Comparison of ENCODE assay signal across 17 cellular contexts in the genomic region with DNA sequence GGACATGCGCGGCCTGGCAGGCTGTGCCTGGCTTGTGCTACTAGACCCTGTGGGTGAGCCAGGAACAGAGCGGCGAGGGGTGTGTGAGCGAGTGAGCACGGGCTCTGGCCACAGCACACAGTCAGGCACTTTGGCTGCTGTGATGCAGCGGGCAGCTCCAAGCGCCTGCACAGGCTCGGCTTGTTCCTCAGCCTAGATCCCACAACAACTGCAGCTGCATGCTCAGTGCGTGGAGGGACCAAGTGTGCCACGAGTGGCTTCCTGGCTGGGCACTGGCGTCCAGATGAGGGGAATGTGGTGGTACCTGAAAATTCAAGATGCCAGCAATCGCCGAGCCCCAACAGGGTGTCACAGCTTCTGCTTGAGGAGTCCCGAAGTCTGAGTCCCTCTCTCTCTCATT.
DNase-seq lines count a peak whose midpoint lies in the region; ATAC-seq and TF ChIP-seq lines count a peak whose summit lies in the region.
"Had no signal": no experiment of that assay in that cellular context is flagged by ENCODE, and none has a peak within 500 bp of the region (broad histone marks: within the 10 kb centered on the region; RNA-seq: fewer than 3 reads in every experiment).

No MANE protein-coding gene starts in this region.

- TF ChIP-seq RAD21 in IMR-90 (IDR thresholded peaks at IDR 0.05; ENCODE audit: low read length), result no peak

- H4K91ac ChIP-seq in IMR-90 (ENCODE audit: insufficient read depth, low read depth, low read length), result no peak overlapping the region

- no peaks in the 10 kb centered on the region for H3K79me1 ChIP-seq in IMR-90 (ENCODE audit: low read depth in 1 of 2, low read length in 2 of 2)

- no peak overlapping the region for H3K4ac ChIP-seq in IMR-90 (ENCODE audit: low read depth, low read length)

- H3K27ac ChIP-seq in IMR-90 (ENCODE audit: insufficient read depth, low read length) (no peak overlapping the region), left lung (no peak overlapping the region), testis (no peak overlapping the region)
- H3K27ac ChIP-seq: A549, HL-60 had no signal

- no peak overlapping the region for H4K8ac ChIP-seq in IMR-90 (ENCODE audit: low read depth in 2 of 2, low read length in 2 of 2)

- H3K27me3 Mint-ChIP-seq in endothelial cell (ENCODE audit: unreplicated experiment), result peaks cover 2% of the 10 kb centered on the region

- H3K4me3 Mint-ChIP-seq in endothelial cell (ENCODE audit: unreplicated experiment), result no peak overlapping the region
- H3K4me3 Mint-ChIP-seq: CD14-positive monocyte; CD8-positive, alpha-beta T cell had no signal

- H3K9me3 ChIP-seq in IMR-90 (ENCODE audit: control insufficient read depth, insufficient read depth, low read length) (peaks cover 12% of the 10 kb centered on the region; the same call in 1 of the 2 replicates), left lung (peaks cover 0 to 16% of the 10 kb centered on the region in 2 donors), testis (no peaks in the 10 kb centered on the region)
- H3K9me3 ChIP-seq: A549, HAP-1 had no signal

- DNase-seq in AG20443 (ENCODE audit: low spot score) (peak; percentile 1), IMR-90 (no peak), left lung (peak; percentile 29 to 57), sciatic nerve (ENCODE audit: low spot score) (no peak), activated T-cell treated with anti-CD3 and anti-CD28 coated beads for 4 hours (no peak), testis (no peak), endothelial cell (ENCODE audit: low spot score) (no peak)
- DNase-seq: CD8-positive, alpha-beta T cell; COR-L47; DMS153; DMS79 treated with DMSO at 0.1 percent for 48 hours; EL had no signal

- no peaks in the 10 kb centered on the region for H3K36me3 Mint-ChIP-seq in endothelial cell (ENCODE audit: low read depth, unreplicated experiment)
- H3K36me3 Mint-ChIP-seq: CD14-positive monocyte; CD8-positive, alpha-beta T cell had no signal

- no peak overlapping the region for H3K14ac ChIP-seq in IMR-90 (replicated peaks; ENCODE audit: low read depth, low read length)

- H3K36me3 ChIP-seq in IMR-90 (ENCODE audit: control insufficient read depth, insufficient read depth, low read length) (no peaks in the 10 kb centered on the region), left lung (no peaks in the 10 kb centered on the region), testis (ENCODE audit: low read depth, missing control alignments) (no peaks in the 10 kb centered on the region)
- H3K36me3 ChIP-seq: HAP-1 had no signal

- no peak for TF ChIP-seq POLR2A in IMR-90 (IDR thresholded peaks at IDR 0.05; ENCODE audit: low read depth, low read length)
- no peak for TF ChIP-seq POLR2A in testis (IDR thresholded peaks at IDR 0.05)

- no peaks in the 10 kb centered on the region for H3K9me3 Mint-ChIP-seq in endothelial cell (ENCODE audit: unreplicated experiment)
- H3K9me3 Mint-ChIP-seq: CD8-positive, alpha-beta T cell had no signal

- H2AK5ac ChIP-seq in IMR-90 (ENCODE audit: low read depth, low read length), result no peak overlapping the region

- no peak overlapping the region for H2BK120ac ChIP-seq in IMR-90 (ENCODE audit: low read depth, low read length)

- no peak overlapping the region for H3K56ac ChIP-seq in IMR-90 (ENCODE audit: extremely low read depth, insufficient read depth, low read length)

- H2AK9ac ChIP-seq in IMR-90 (replicated peaks; ENCODE audit: low read depth, low read length, poor library complexity), result no peak overlapping the region

- 88% methylated on average over 4 of the region's 15 CpGs; no CpG with 5 or more reads in 1 of the 2 experiments for WGBS in IMR-90 (ENCODE audit: extremely low coverage in 2 of 2, insufficient read length in 1 of 2), 2 experiments
- WGBS in testis, 2 donors, result 50 to 73% methylated on average over 7 to 15 of the region's 15 CpGs

- H2BK20ac ChIP-seq in IMR-90 (ENCODE audit: low read depth, low read length), result no peak overlapping the region

- H4K5ac ChIP-seq in IMR-90 (ENCODE audit: low read depth, low read length), result no peak overlapping the region

- H2AFZ ChIP-seq in IMR-90 (replicated peaks; ENCODE audit: low read length, poor library complexity), result peak overlapping the region; percentile 43

- BruUV-seq in IMR-90 (replicated peaks; lab: Mats Ljungman, UMichigan), result no TSS peak

- H3K4me1 Mint-ChIP-seq in endothelial cell (ENCODE audit: unreplicated experiment), result no peaks in the 10 kb centered on the region
- H3K4me1 Mint-ChIP-seq: CD14-positive monocyte had no signal

- H3K4me1 ChIP-seq in IMR-90 (ENCODE audit: control insufficient read depth, insufficient read depth, low read length), result no peaks in the 10 kb centered on the region
- no peaks in the 10 kb centered on the region for H3K4me1 ChIP-seq in left lung
- H3K4me1 ChIP-seq in testis, result no peaks in the 10 kb centered on the region
- H3K4me1 ChIP-seq: A549, HAP-1 had no signal

- dilution Hi-C loops in IMR-90 (cut with HindIII; ENCODE audit: low sequenced_read_pairs, unreplicated experiment), result no loop called here

- H3K27ac Mint-ChIP-seq in endothelial cell (ENCODE audit: unreplicated experiment), result no peak overlapping the region
- H3K27ac Mint-ChIP-seq: CD14-positive monocyte; CD8-positive, alpha-beta T cell had no signal

- TF ChIP-seq CTCF in IMR-90 (conservative IDR thresholded peaks at IDR 0.05; ENCODE audit: low read depth, low read length), result no peak
- no peak for TF ChIP-seq CTCF in left lung (IDR thresholded peaks at IDR 0.05)
- TF ChIP-seq CTCF in testis (IDR thresholded peaks at IDR 0.05), result no peak
- TF ChIP-seq CTCF in endothelial cell (IDR thresholded peaks at IDR 0.05; ENCODE audit: unreplicated experiment), result no peak

- H3K27me3 ChIP-seq in IMR-90 (ENCODE audit: control insufficient read depth, insufficient read depth, low read length), result no peaks in the 10 kb centered on the region
- no peaks in the 10 kb centered on the region for H3K27me3 ChIP-seq in left lung
- no peaks in the 10 kb centered on the region for H3K27me3 ChIP-seq in testis

- H3K18ac ChIP-seq in IMR-90 (ENCODE audit: low read depth, low read length), result no peak overlapping the region

- H2BK5ac ChIP-seq in IMR-90 (ENCODE audit: low read depth, low read length, poor library complexity, severe bottlenecking), result no peak overlapping the region

- no peak overlapping the region for H2BK15ac ChIP-seq in IMR-90 (ENCODE audit: low read depth, low read length)

- H4K20me1 ChIP-seq in IMR-90 (ENCODE audit: insufficient read depth, low read length), result no peaks in the 10 kb centered on the region

- no peak for ATAC-seq in IMR-90 (ENCODE audit: low read depth)
- no peak for ATAC-seq in left lung
- peak; percentile 30 for ATAC-seq in sciatic nerve
- no peak for ATAC-seq in HG03442 (IDR thresholded peaks at IDR 0.05; ENCODE audit: unreplicated experiment)
- ATAC-seq: A549; CD8-positive, alpha-beta T cell had no signal

- H3K9me1 ChIP-seq in IMR-90 (ENCODE audit: insufficient read depth, low read length), result no peaks in the 10 kb centered on the region

- POLR2A ChIA-PET in IMR-90 (lab: Charles Lee; ENCODE audit: unreplicated experiment), result no interaction called here

- H3K4me2 ChIP-seq in IMR-90 (ENCODE audit: low read depth, low read length), result no peak overlapping the region
- H3K4me2 ChIP-seq: A549 had no signal

- in situ Hi-C loops in IMR-90 (cut with MboI; ENCODE audit: low sequenced_read_pairs), result no loop called here

- no peak overlapping the region for H3K9ac ChIP-seq in IMR-90 (ENCODE audit: low read depth, low read length)

- H3K4me3 ChIP-seq in IMR-90 (ENCODE audit: insufficient read depth, low read depth, low read length), result no peak overlapping the region
- H3K4me3 ChIP-seq in left lung, result no peak overlapping the region
- H3K4me3 ChIP-seq in testis, result no peak overlapping the region
- H3K4me3 ChIP-seq: A549, HAP-1 had no signal

- no peak overlapping the region for H3K23ac ChIP-seq in IMR-90 (ENCODE audit: low read depth, low read length)

- intact Hi-C loops in IMR-90 (cut with micrococcal nuclease) (no loop called here), left lung (cut with DNase I) (no loop called here), sciatic nerve (cut with DNase I) (no loop called here), testis (cut with DNase I; ENCODE audit: low total_unique reads) (no loop called here)

- CTCF ChIA-PET in IMR-90 (lab: Yijun Ruan, JAX), result no interaction called here

TF ChIP-seq in IMR-90, 13 proteins besides CTCF, POLR2A, EP300 and RAD21:
- TF ChIP-seq, protein P1, sequence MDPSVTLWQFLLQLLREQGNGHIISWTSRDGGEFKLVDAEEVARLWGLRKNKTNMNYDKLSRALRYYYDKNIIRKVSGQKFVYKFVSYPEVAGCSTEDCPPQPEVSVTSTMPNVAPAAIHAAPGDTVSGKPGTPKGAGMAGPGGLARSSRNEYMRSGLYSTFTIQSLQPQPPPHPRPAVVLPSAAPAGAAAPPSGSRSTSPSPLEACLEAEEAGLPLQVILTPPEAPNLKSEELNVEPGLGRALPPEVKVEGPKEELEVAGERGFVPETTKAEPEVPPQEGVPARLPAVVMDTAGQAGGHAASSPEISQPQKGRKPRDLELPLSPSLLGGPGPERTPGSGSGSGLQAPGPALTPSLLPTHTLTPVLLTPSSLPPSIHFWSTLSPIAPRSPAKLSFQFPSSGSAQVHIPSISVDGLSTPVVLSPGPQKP (IDR thresholded peaks at IDR 0.05; ENCODE audit: borderline replicate concordance, low read depth, low read length), result no peak
- no peak for TF ChIP-seq SMC3 (IDR thresholded peaks at IDR 0.05; ENCODE audit: low read depth, low read length)
- no peak for TF ChIP-seq CHD1 (IDR thresholded peaks at IDR 0.05; ENCODE audit: low read depth, low read length)
- TF ChIP-seq MXI1 (IDR thresholded peaks at IDR 0.05; ENCODE audit: borderline replicate concordance, low read depth, low read length), result no peak
- TF ChIP-seq NFE2L2 (IDR thresholded peaks at IDR 0.05; ENCODE audit: low read depth, low read length), result no peak
- no peak for TF ChIP-seq FOS (IDR thresholded peaks at IDR 0.05; ENCODE audit: low read depth, low read length)
- no peak for TF ChIP-seq BHLHE40 (IDR thresholded peaks at IDR 0.05; ENCODE audit: low read depth, low read length)
- no peak for TF ChIP-seq CEBPB (IDR thresholded peaks at IDR 0.05; ENCODE audit: low read depth, low read length)
- TF ChIP-seq MAZ (IDR thresholded peaks at IDR 0.05; ENCODE audit: borderline replicate concordance, low read depth, low read length), result no peak
- no peak for TF ChIP-seq USF2 (IDR thresholded peaks at IDR 0.05; ENCODE audit: low read depth, low read length)
- no peak for TF ChIP-seq RCOR1 (IDR thresholded peaks at IDR 0.05; ENCODE audit: insufficient replicate concordance, low read length)
- no peak for TF ChIP-seq RFX5 (IDR thresholded peaks at IDR 0.05; ENCODE audit: low read depth, low read length)

Comparison
In these comparisons a context has a peak if more than half of its experiments do, and no peak if none do; other contexts are left out.
1. DNase-seq: peak in AG20443 (single experiment) and left lung (2 of 2); none in IMR-90 (single experiment), sciatic nerve (single experiment), activated T-cell treated with anti-CD3 and anti-CD28 coated beads for 4 hours (single experiment), testis (single experiment) and endothelial cell (single experiment).